25 cellular contexts compared by ENCODE assay signal in the genomic region with DNA sequence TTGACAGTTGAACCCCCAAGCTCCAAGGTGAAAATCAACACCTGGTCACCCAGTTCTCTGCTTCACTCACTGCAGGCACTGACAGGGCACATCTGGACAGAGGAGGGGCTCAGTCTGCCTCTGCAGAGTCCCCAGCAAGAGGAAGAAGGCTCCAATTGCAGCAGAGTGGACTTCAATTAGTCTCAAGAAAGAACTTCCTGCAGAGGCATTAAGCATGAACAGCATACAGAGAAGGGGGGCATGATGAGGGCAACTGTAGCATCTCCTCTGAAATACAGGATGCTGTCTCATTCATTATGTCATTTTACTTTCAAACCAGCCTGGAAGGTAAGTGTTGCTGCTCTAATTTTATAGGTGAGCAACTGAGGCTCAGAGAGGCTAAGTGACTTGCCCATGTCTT. TPM values are rescaled to one million over a fixed set of nuclear protein-coding genes. Genes with fewer than 3 reads are reported as not detected.
DNase-seq lines count a peak whose midpoint lies in the region; ATAC-seq and TF ChIP-seq lines count a peak whose summit lies in the region.
"Had no signal": no experiment of that assay in that cellular context is flagged by ENCODE, and none has a peak within 500 bp of the region (broad histone marks: within the 10 kb centered on the region; RNA-seq: fewer than 3 reads in every experiment).

No MANE protein-coding gene starts in this region.

- TF ChIP-seq CTCF in DOHH2 (IDR thresholded peaks at IDR 0.05; ENCODE audit: low read depth, low read length, poor library complexity, severe bottlenecking) (no peak), OCI-LY7 (conservative IDR thresholded peaks at IDR 0.05; ENCODE audit: low read length) (no peak), osteocyte (IDR thresholded peaks at IDR 0.05) (no peak)

- H3K79me2 ChIP-seq in DOHH2 (ENCODE audit: control insufficient read depth, low read length) (no peaks in the 10 kb centered on the region), OCI-LY7 (ENCODE audit: insufficient read depth, low read depth, low read length) (no peaks in the 10 kb centered on the region)

- H3K27me3 Mint-ChIP-seq in memory B cell (no peaks in the 10 kb centered on the region), osteocyte (ENCODE audit: unreplicated experiment) (no peaks in the 10 kb centered on the region)
- peaks cover 1% of the 10 kb centered on the region for H3K27me3 Mint-ChIP-seq in activated T-helper 2 cell treated with anti-CD3 and anti-CD28 coated beads, Interferon-gamma antibody, Interleukin-2, Interleukin-4, amounts not matched to agents 10 μg/mL and 5 μg/mL and 100 μg/mL, durations not matched to agents 14 hours and 24 hours and 36 hours (ENCODE audit: low read depth)

- H3K27ac ChIP-seq in BLaER1 (no peak overlapping the region), DOHH2 (ENCODE audit: low read depth, low read length) (no peak overlapping the region), OCI-LY7 (ENCODE audit: low read depth, low read length, poor library complexity, severe bottlenecking) (peak overlapping the region; percentile 34)
- H3K27ac ChIP-seq: KMS-11, RWPE1 had no signal

- ATAC-seq in memory B cell (ENCODE audit: low read depth): peak; percentile 43
- ATAC-seq: Panc1 had no signal

- CTCF ChIA-PET in OCI-LY7 (lab: Charles Lee; ENCODE audit: unreplicated experiment): no interaction called here

- peaks cover 9% of the 10 kb centered on the region for H3K9me3 ChIP-seq in BLaER1
- H3K9me3 ChIP-seq in DOHH2 (ENCODE audit: control insufficient read depth, insufficient read depth, low read length): no peaks in the 10 kb centered on the region
- no peaks in the 10 kb centered on the region for H3K9me3 ChIP-seq in OCI-LY7 (ENCODE audit: low read length)
- H3K9me3 ChIP-seq: A549 had no signal

- no peak overlapping the region for H3K4me3 ChIP-seq in BLaER1
- no peak overlapping the region for H3K4me3 ChIP-seq in DOHH2 (ENCODE audit: low read length)
- no peak overlapping the region for H3K4me3 ChIP-seq in OCI-LY7 (ENCODE audit: low read depth, low read length, poor library complexity, severe bottlenecking)
- H3K4me3 ChIP-seq: A549 had no signal

- intact Hi-C loops in OCI-LY7 (cut with micrococcal nuclease; ENCODE audit: unreplicated experiment): no loop called here
- intact Hi-C loops in activated T-helper 2 cell treated with anti-CD3 and anti-CD28 coated beads, Interferon-gamma antibody, Interleukin-2, Interleukin-4, amounts not matched to agents 10 μg/mL and 5 μg/mL and 100 μg/mL, durations not matched to agents 14 hours and 24 hours and 36 hours (cut with micrococcal nuclease): no loop called here

- no TSS peak for BruUV-seq in OCI-LY7 (replicated peaks; lab: Mats Ljungman, UMichigan)

- no peaks in the 10 kb centered on the region for H3K9me2 ChIP-seq in DOHH2 (replicated peaks; ENCODE audit: control insufficient read depth, low read length)
- no peaks in the 10 kb centered on the region for H3K9me2 ChIP-seq in OCI-LY7 (ENCODE audit: insufficient read depth, low read length)

- H3K36me3 ChIP-seq in BLaER1 (0 out of 2 replicates have a peak, but pooled peaks cover 7% of the 10 kb centered on the region), DOHH2 (ENCODE audit: control insufficient read depth, low read length) (no peaks in the 10 kb centered on the region), OCI-LY7 (ENCODE audit: insufficient read depth, low read length) (peaks cover 3% of the 10 kb centered on the region; the same call in 1 of the 2 replicates)

- no peaks in the 10 kb centered on the region for H3F3A ChIP-seq in DOHH2 (ENCODE audit: control insufficient read depth, insufficient read depth)

- H3K4me3 Mint-ChIP-seq in memory B cell: no peak overlapping the region
- H3K4me3 Mint-ChIP-seq in activated T-helper 2 cell treated with anti-CD3 and anti-CD28 coated beads, Interferon-gamma antibody, Interleukin-2, Interleukin-4, amounts not matched to agents 10 μg/mL and 5 μg/mL and 100 μg/mL, durations not matched to agents 14 hours and 24 hours and 36 hours (ENCODE audit: low read depth): no peak overlapping the region
- no peak overlapping the region for H3K4me3 Mint-ChIP-seq in osteocyte (ENCODE audit: unreplicated experiment)
- H3K4me3 Mint-ChIP-seq: CD14-positive monocyte had no signal

- peak overlapping the region; percentile 34 for H3K4me2 ChIP-seq in BLaER1
- peak overlapping the region; percentile 37 for H3K4me2 ChIP-seq in DOHH2 (ENCODE audit: low read length)
- H3K4me2 ChIP-seq in OCI-LY7 (ENCODE audit: low read length): peak overlapping the region; percentile 39
- H3K4me2 ChIP-seq: KMS-11 had no signal

- H4K20me1 ChIP-seq in BLaER1 (no peaks in the 10 kb centered on the region), DOHH2 (ENCODE audit: control insufficient read depth, insufficient read depth, low read depth, low read length) (0 out of 2 replicates have a peak, but pooled peaks cover 2% of the 10 kb centered on the region), OCI-LY7 (ENCODE audit: insufficient read depth, low read length) (no peaks in the 10 kb centered on the region)

- H3K4me1 Mint-ChIP-seq in memory B cell: peaks cover 58% of the 10 kb centered on the region
- H3K4me1 Mint-ChIP-seq in activated T-helper 2 cell treated with anti-CD3 and anti-CD28 coated beads, Interferon-gamma antibody, Interleukin-2, Interleukin-4, amounts not matched to agents 10 μg/mL and 5 μg/mL and 100 μg/mL, durations not matched to agents 14 hours and 24 hours and 36 hours (ENCODE audit: low read depth): peaks cover 11% of the 10 kb centered on the region
- no peaks in the 10 kb centered on the region for H3K4me1 Mint-ChIP-seq in osteocyte (ENCODE audit: unreplicated experiment)

- H3K4me1 ChIP-seq in BLaER1 (peaks cover 48% of the 10 kb centered on the region), DOHH2 (ENCODE audit: control insufficient read depth, low read length) (peaks cover 19% of the 10 kb centered on the region), OCI-LY7 (ENCODE audit: insufficient read depth, low read length, poor library complexity, severe bottlenecking) (peaks cover 53% of the 10 kb centered on the region)

- no peaks in the 10 kb centered on the region for H3K36me3 Mint-ChIP-seq in memory B cell
- no peaks in the 10 kb centered on the region for H3K36me3 Mint-ChIP-seq in activated T-helper 2 cell treated with anti-CD3 and anti-CD28 coated beads, Interferon-gamma antibody, Interleukin-2, Interleukin-4, amounts not matched to agents 10 μg/mL and 5 μg/mL and 100 μg/mL, durations not matched to agents 14 hours and 24 hours and 36 hours (ENCODE audit: low read depth)
- H3K36me3 Mint-ChIP-seq in osteocyte (ENCODE audit: unreplicated experiment): no peaks in the 10 kb centered on the region

- H3K9ac ChIP-seq in BLaER1: no peak overlapping the region
- H3K9ac ChIP-seq: KMS-11 had no signal

- POLR2A ChIA-PET in OCI-LY7 (lab: Charles Lee): no interaction called here

- DNase-seq in OCI-LY7 (ENCODE audit: low spot score) (peak; percentile 77), memory B cell (ENCODE audit: low spot score in 2 of 2) (no peak), NCI-H82 (lab: John Stamatoyannopoulos, UW) (no peak), osteocyte (ENCODE audit: extremely low spot score, unreplicated experiment) (no peak)
- no peak for DNase-seq in activated T-helper 2 cell treated with anti-CD3 and anti-CD28 coated beads, Interferon-gamma antibody, Interleukin-2, Interleukin-4, amounts not matched to agents 10 μg/mL and 5 μg/mL and 100 μg/mL, durations not matched to agents 14 hours and 24 hours and 36 hours (ENCODE audit: low spot score)
- DNase-seq: AML-193; Calu3; DMS79 treated with DMSO at 0.1 percent for 48 hours; NCI-H1092; NCI-H1417 treated with DMSO at 0.1 percent for 48 hours; NCI-H1694 treated with DMSO at 0.1 percent for 48 hours; NCI-H2081 treated with DMSO at 0.1 percent for 48 hours; NCI-H2171; NCI-H226; NCI-H524; NCI-H774; NK-92 treated with Interleukin-12 subunit alpha and Interleukin-12 subunit beta, amount 100 ng/mL, for 24 hours; SHP77 had no signal

- H3K9me3 Mint-ChIP-seq in memory B cell: no peaks in the 10 kb centered on the region
- no peaks in the 10 kb centered on the region for H3K9me3 Mint-ChIP-seq in activated T-helper 2 cell treated with anti-CD3 and anti-CD28 coated beads, Interferon-gamma antibody, Interleukin-2, Interleukin-4, amounts not matched to agents 10 μg/mL and 5 μg/mL and 100 μg/mL, durations not matched to agents 14 hours and 24 hours and 36 hours
- H3K9me3 Mint-ChIP-seq in osteocyte (ENCODE audit: unreplicated experiment): no peaks in the 10 kb centered on the region

- no peak overlapping the region for H3K27ac Mint-ChIP-seq in memory B cell
- H3K27ac Mint-ChIP-seq in activated T-helper 2 cell treated with anti-CD3 and anti-CD28 coated beads, Interferon-gamma antibody, Interleukin-2, Interleukin-4, amounts not matched to agents 10 μg/mL and 5 μg/mL and 100 μg/mL, durations not matched to agents 14 hours and 24 hours and 36 hours: no peak overlapping the region
- no peak overlapping the region for H3K27ac Mint-ChIP-seq in osteocyte (ENCODE audit: unreplicated experiment)

- H3K27me3 ChIP-seq in BLaER1 (no peaks in the 10 kb centered on the region), DOHH2 (ENCODE audit: control insufficient read depth, low read length) (peaks cover 3% of the 10 kb centered on the region; the same call in 1 of the 2 replicates)

- no peak overlapping the region for H2AFZ ChIP-seq in OCI-LY7 (ENCODE audit: low read length)

RNA-seq across cellular contexts. Expression of a gene that starts 11.1 kb away (rescaled TPM):
- 13.5 and 14.3 TPM in 2 replicates for total RNA-seq in OCI-LY7 (2014; rRNA removed; shearing (Covaris generic))
- total RNA-seq in OCI-LY7 (2022) (49.9 and 57.3 TPM in 2 replicates), osteocyte (3.1 and 4.0 TPM in 2 replicates)
- 11.0 and 14.9 TPM in 2 replicates for total RNA-seq in activated T-helper 2 cell treated with anti-CD3 and anti-CD28 coated beads, Interferon-gamma antibody, Interleukin-2, Interleukin-4, amounts not matched to agents 10 μg/mL and 5 μg/mL and 100 μg/mL, durations not matched to agents 14 hours and 24 hours and 36 hours

RNA-seq across cellular contexts. Expression of a gene that starts 47.5 kb away (rescaled TPM):
- 0.33 TPM in 1 of 2 replicates, not detected in the other for total RNA-seq in OCI-LY7 (2014; rRNA removed; shearing (Covaris generic))
- not detected in 2 replicates for total RNA-seq in OCI-LY7 (2022)
- 23.8 and 23.9 TPM in 2 replicates for total RNA-seq in activated T-helper 2 cell treated with anti-CD3 and anti-CD28 coated beads, Interferon-gamma antibody, Interleukin-2, Interleukin-4, amounts not matched to agents 10 μg/mL and 5 μg/mL and 100 μg/mL, durations not matched to agents 14 hours and 24 hours and 36 hours
- total RNA-seq in osteocyte: 484 and 511 TPM in 2 replicates

Comparison
In these comparisons a context has a peak if more than half of its experiments do, and no peak if none do; other contexts are left out.
1. RNA of a gene that starts 47.5 kb away (total RNA-seq): 484 to 511 TPM in osteocyte; 23.8 to 23.9 TPM in activated T-helper 2 cell treated with anti-CD3 and anti-CD28 coated beads, Interferon-gamma antibody, Interleukin-2, Interleukin-4, amounts not matched to agents 10 μg/mL and 5 μg/mL and 100 μg/mL, durations not matched to agents 14 hours and 24 hours and 36 hours and 0.33 TPM in OCI-LY7; every median in the first group is over 10 times any median in the second.
2. Peak in every context shown above with its lines, with median percentiles within 50 percentile points of each other: H3K4me2 ChIP-seq.